Comparison of ENCODE assay signal across 8 cellular contexts in genomic region chr13:33033361-33033812, GRCh38. TPM values are rescaled to one million over a fixed set of nuclear protein-coding genes. Genes with fewer than 3 reads are reported as not detected.
DNase-seq lines count a peak whose midpoint lies in the region; ATAC-seq and TF ChIP-seq lines count a peak whose summit lies in the region.

No MANE protein-coding gene starts in this region.

- H3K4me1 ChIP-seq in vagina: no peaks in the 10 kb centered on the region

- H3K36me3 ChIP-seq in vagina: no peaks in the 10 kb centered on the region

- no peaks in the 10 kb centered on the region for H3K9me3 ChIP-seq in vagina

- H3K4me3 ChIP-seq in vagina: no peak overlapping the region

- H3K4me1 Mint-ChIP-seq in activated T-helper 17 cell treated with anti-CD3 and anti-CD28 coated beads, Interleukin-2, amount 50 U/mL, for 72 hours: peaks cover 5% of the 10 kb centered on the region

- no peak overlapping the region for H3K27ac ChIP-seq in vagina

- TF ChIP-seq CTCF in vagina (IDR thresholded peaks at IDR 0.05): no peak

- H3K27ac Mint-ChIP-seq in activated T-helper 17 cell treated with anti-CD3 and anti-CD28 coated beads, Interleukin-2, amount 50 U/mL, for 72 hours: peak overlapping the region; percentile 74

- no peak for TF ChIP-seq POLR2A in vagina (IDR thresholded peaks at IDR 0.05)

- H3K27me3 ChIP-seq in vagina: no peaks in the 10 kb centered on the region

- DNase-seq in stimulated activated CD4-positive, alpha-beta T cell treated with anti-CD3 and anti-CD28 coated beads, TNF-alpha, amount 100 ng/mL, for 24 hours (ENCODE audit: low read depth in 3 of 3): peak in 2 of 3 experiments; percentile 3 to 5
- DNase-seq in midbrain (lab: John Stamatoyannopoulos, UW) (no peak), NCI-H524 (lab: John Stamatoyannopoulos, UW) (no peak), vagina (ENCODE audit: extremely low spot score in 2 of 2) (no peak), NCI-H345 (lab: John Stamatoyannopoulos, UW) (no peak)

- peaks cover 29% of the 10 kb centered on the region for H3K27me3 Mint-ChIP-seq in activated T-helper 17 cell treated with anti-CD3 and anti-CD28 coated beads, Interleukin-2, amount 50 U/mL, for 72 hours

- peaks cover 5% of the 10 kb centered on the region for H3K9me3 Mint-ChIP-seq in activated T-helper 17 cell treated with anti-CD3 and anti-CD28 coated beads, Interleukin-2, amount 50 U/mL, for 72 hours

- H3K36me3 Mint-ChIP-seq in activated T-helper 17 cell treated with anti-CD3 and anti-CD28 coated beads, Interleukin-2, amount 50 U/mL, for 72 hours (ENCODE audit: low read depth): no peaks in the 10 kb centered on the region

- intact Hi-C loops in vagina (cut with DNase I): no loop called here

- ATAC-seq in GM19468 (IDR thresholded peaks at IDR 0.05; ENCODE audit: extremely low read depth, unreplicated experiment): peak; percentile 77
- ATAC-seq in HG03175 (IDR thresholded peaks at IDR 0.05; ENCODE audit: unreplicated experiment): peak; percentile 89
- peak; percentile 44 for ATAC-seq in activated T-helper 17 cell treated with anti-CD3 and anti-CD28 coated beads, Interleukin-2, amount 50 U/mL, for 72 hours (replicated peaks)

- H3K4me3 Mint-ChIP-seq in activated T-helper 17 cell treated with anti-CD3 and anti-CD28 coated beads, Interleukin-2, amount 50 U/mL, for 72 hours: peak overlapping the region; percentile 69

RNA-seq across cellular contexts. Expression of gene KL, which starts 17.2 kb away (rescaled TPM):
- total RNA-seq in activated T-helper 17 cell treated with anti-CD3 and anti-CD28 coated beads, Interleukin-2, amount 50 U/mL, for 72 hours: under 1 TPM in 1 of 2 donors, not detected in 1; 0.08 TPM
- 1.7 TPM for total RNA-seq in vagina

Comparison
In these comparisons a context has a peak if more than half of its experiments do, and no peak if none do; other contexts are left out.
1. DNase-seq: peak in stimulated activated CD4-positive, alpha-beta T cell treated with anti-CD3 and anti-CD28 coated beads, TNF-alpha, amount 100 ng/mL, for 24 hours (2 of 3); none in midbrain (single experiment), NCI-H524 (0 of 2), vagina (0 of 2) and NCI-H345 (single experiment).
2. Peak in every context shown above with its lines, with median percentiles within 50 percentile points of each other: ATAC-seq.